Comparison of ENCODE assay signal across 8 cellular contexts in the genomic region with DNA sequence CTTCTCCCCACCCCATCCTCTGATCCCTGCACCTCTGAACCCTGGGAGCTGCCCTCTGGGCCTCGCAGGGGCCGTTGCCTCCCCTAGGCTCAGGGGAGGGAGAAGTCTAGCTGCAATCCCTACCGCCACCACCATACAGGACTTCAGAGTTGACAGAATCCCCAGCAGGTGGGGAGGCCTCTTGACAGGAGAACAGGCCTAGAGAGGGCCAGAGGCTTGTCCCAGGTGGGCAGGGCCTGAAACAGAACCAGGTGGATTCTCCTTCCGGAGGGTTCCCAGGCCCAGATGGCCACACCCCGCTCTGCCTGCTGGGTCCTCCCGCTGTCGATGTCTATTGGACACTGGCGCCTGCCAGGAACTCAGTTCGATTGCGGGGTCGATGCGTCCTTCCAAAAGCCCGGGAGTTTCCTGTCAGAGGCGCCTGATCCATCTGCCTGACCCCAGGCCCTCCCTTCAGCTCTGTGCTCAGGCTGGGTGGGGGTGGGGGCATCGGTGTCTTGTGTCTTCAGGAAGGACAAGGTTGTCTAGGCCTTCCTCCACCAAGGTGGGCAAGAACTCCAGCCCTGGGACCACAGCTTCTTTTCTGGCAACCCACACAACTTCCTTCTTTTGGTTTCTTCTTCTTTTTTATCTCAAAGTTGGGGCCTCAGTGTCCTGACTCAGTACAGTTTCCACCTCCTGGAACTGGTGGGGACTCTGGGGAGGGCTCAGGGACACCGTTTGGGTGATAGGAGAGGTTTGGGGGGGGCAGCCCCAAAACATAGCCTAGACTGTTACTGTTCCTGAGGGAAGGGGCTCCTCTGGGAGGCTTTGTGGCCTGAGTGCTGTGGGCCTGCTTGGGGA. TPM values are rescaled to one million over a fixed set of nuclear protein-coding genes. Genes with fewer than 3 reads are reported as not detected.
A peak's percentile ranks its signal among the peaks of the same experiment; 100 is the strongest.
DNase-seq lines count a peak whose midpoint lies in the region; ATAC-seq, FAIRE-seq and TF ChIP-seq lines count a peak whose summit lies in the region.

No MANE protein-coding gene starts in this region.

- H3K36me3 ChIP-seq in H1 (ENCODE audit: control insufficient read depth in 2 of 4, insufficient read depth in 4 of 4, low read length in 3 of 4) (no peaks in the 10 kb centered on the region), tibial nerve (no peaks in the 10 kb centered on the region)

- DNase-seq in AML-193 (lab: John Stamatoyannopoulos, UW), result peak; percentile 20 to 41
- peak; percentile 51 to 54 for DNase-seq in NCI-H524 (lab: John Stamatoyannopoulos, UW)
- peak; percentile 54 to 82 for DNase-seq in H1 (ENCODE audit: low read depth in 1 of 2, low spot score in 2 of 2)
- no peak for DNase-seq in stimulated activated naive CD8-positive, alpha-beta T cell treated with anti-CD3 and anti-CD28 coated beads, Interleukin-15, Interleukin-2, amounts not matched to agents 100 U/mL and 50 U/mL, for 24 hours
- DNase-seq in RCC 7860 (ENCODE audit: low spot score), result no peak
- no peak for DNase-seq in tibial nerve (ENCODE audit: low spot score in 2 of 2)
- DNase-seq in T-helper 9 cell, result no peak

- H3K79me1 ChIP-seq in H1 (ENCODE audit: low read depth, low read length), result 0 out of 2 replicates have a peak, but pooled peaks cover 2% of the 10 kb centered on the region

- no peak overlapping the region for H3K23ac ChIP-seq in H1 (ENCODE audit: insufficient read length)

- H3K9me3 ChIP-seq in H1 (ENCODE audit: insufficient read depth in 2 of 2, low read depth in 1 of 2, low read length in 1 of 2) (no peaks in the 10 kb centered on the region), tibial nerve (no peaks in the 10 kb centered on the region)

- H2BK20ac ChIP-seq in H1 (ENCODE audit: low read length), result no peak overlapping the region

- H3K23me2 ChIP-seq in H1 (ENCODE audit: low read depth, low read length), result peaks cover under 1% of the 10 kb centered on the region; the same call in 1 of the 2 replicates

- H3K27me3 ChIP-seq in H1 (replicated peaks in 1 of 4; ENCODE audit: control insufficient read depth in 3 of 4, extremely low read depth in 1 of 4, insufficient read depth in 3 of 4, low read length in 3 of 4), result no peaks in the 10 kb centered on the region
- H3K27me3 ChIP-seq in tibial nerve, result no peaks in the 10 kb centered on the region

- TF ChIP-seq EP300 in H1 (IDR thresholded peaks at IDR 0.05; ENCODE audit: borderline replicate concordance in 1 of 2, low read depth in 2 of 2, low read length in 2 of 2) (no peak), tibial nerve (IDR thresholded peaks at IDR 0.05) (no peak)

- FAIRE-seq in H1 (lab: Jason Lieb, UNC) (peak; percentile 57), RCC 7860 (lab: Jason Lieb, UNC) (no peak)

- H4K8ac ChIP-seq in H1 (ENCODE audit: extremely low read depth, insufficient read depth, low read length), result no peak overlapping the region

- no peaks in the 10 kb centered on the region for H4K20me1 ChIP-seq in H1 (replicated peaks in 1 of 2; ENCODE audit: control insufficient read depth in 1 of 2, insufficient read depth in 2 of 2, low read length in 2 of 2)

- H4K91ac ChIP-seq in H1 (replicated peaks; ENCODE audit: insufficient read length, low read length), result no peak overlapping the region

- TF ChIP-seq CTCF in H1 (IDR thresholded peaks at IDR 0.05; ENCODE audit: control extremely low read depth in 1 of 3, insufficient read depth in 1 of 3, low read depth in 1 of 3, low read length in 3 of 3) (peak; percentile 49 to 78 (median 61)), tibial nerve (IDR thresholded peaks at IDR 0.05) (peak in 1 of 5 experiments; percentile 15)

- peak overlapping the region; percentile 7; a peak in 1 of 4 replicates for H3K4me2 ChIP-seq in H1 (ENCODE audit: insufficient read depth in 1 of 2, low read depth in 2 of 2, low read length in 2 of 2)

- TF ChIP-seq POLR2A in H1 (IDR thresholded peaks at IDR 0.05; ENCODE audit: control extremely low read depth in 1 of 2, low read depth in 2 of 2, low read length in 2 of 2), result no peak
- no peak for TF ChIP-seq POLR2A in tibial nerve (IDR thresholded peaks at IDR 0.05)

- H3K4ac ChIP-seq in H1 (replicated peaks; ENCODE audit: insufficient read length, low read depth, low read length), result no peak overlapping the region

- H2BK12ac ChIP-seq in H1 (ENCODE audit: low read depth, low read length), result 0 out of 2 replicates have a peak overlapping the region, but pooled peaks have one; percentile 44

- no peak overlapping the region for H3K18ac ChIP-seq in H1 (ENCODE audit: extremely low read depth, low read length)

- no peaks in the 10 kb centered on the region for H3K79me2 ChIP-seq in H1 (ENCODE audit: control insufficient read depth in 1 of 2, insufficient read depth in 2 of 2, low read length in 2 of 2)

- POLR2A ChIA-PET in H1 (lab: Charles Lee; ENCODE audit: partially characterized antibody), result interaction anchor here (1.0 to 1.4 kb wide), 3 partner anchors 9 to 111 kb away, joined by 3 read pairs; no protein-coding TSS in a partner anchor

- H3K4me3 ChIP-seq in H1 (ENCODE audit: extremely low read depth in 1 of 4, insufficient read depth in 2 of 4, low read depth in 3 of 4, low read length in 4 of 4) (no peak overlapping the region), tibial nerve (no peak overlapping the region)

- TF ChIP-seq RAD21 in H1 (IDR thresholded peaks at IDR 0.05 in 1 of 2, conservative IDR thresholded peaks at IDR 0.05 in 1 of 2; ENCODE audit: low read depth in 2 of 2, low read length in 2 of 2), result peak in 1 of 2 experiments; percentile 50; a peak in 2 of 4 replicates

- no peak overlapping the region for H4K5ac ChIP-seq in H1 (ENCODE audit: insufficient read length, low read depth, low read length)

- H2AK5ac ChIP-seq in H1 (ENCODE audit: low read depth, low read length), result no peak overlapping the region

- 51% methylated on average over 16 of the region's 16 CpGs; no CpG with 5 or more reads in 1 of the 2 experiments for WGBS in H1 (ENCODE audit: extremely low coverage in 1 of 2, insufficient coverage in 1 of 2, insufficient read length in 1 of 2, insufficient replicate concordance in 2 of 2, low coverage in 1 of 2, low lambda C conversion rate in 2 of 2, missing lambda C conversion rate in 1 of 2), 2 experiments
- WGBS in tibial nerve, 2 donors, result 61 to 66% methylated on average over 16 of the region's 16 CpGs

- H2BK15ac ChIP-seq in H1 (ENCODE audit: low read length), result no peak overlapping the region

- H3K27ac ChIP-seq in H1 (ENCODE audit: low read depth, low read length) (no peak overlapping the region), tibial nerve (peak overlapping the region in 2 of 4 donors; percentile 28 to 48)

- no peak overlapping the region for H2AFZ ChIP-seq in H1 (ENCODE audit: low read length)

- H3K9ac ChIP-seq in H1 (replicated peaks in 1 of 4; ENCODE audit: extremely low read depth in 1 of 4, low read depth in 3 of 4, low read length in 3 of 4), result no peak overlapping the region

- no peak overlapping the region for H2BK120ac ChIP-seq in H1 (replicated peaks; ENCODE audit: low read depth, low read length)

- no peak overlapping the region for H3K14ac ChIP-seq in H1 (ENCODE audit: insufficient read length)

- H3K4me1 ChIP-seq in H1 (replicated peaks in 1 of 4; ENCODE audit: control insufficient read depth in 3 of 4, insufficient read depth in 4 of 4, low read length in 3 of 4) (peaks cover 0 to 7% (median 2%) of the 10 kb centered on the region in 4 experiments; a peak in 6 of 7 replicates), tibial nerve (peaks cover 0 to 25% (median 9%) of the 10 kb centered on the region in 4 donors)

- H2BK5ac ChIP-seq in H1 (ENCODE audit: low read depth, low read length), result no peak overlapping the region

- CTCF ChIA-PET in H1 (lab: Charles Lee; ENCODE audit: partially characterized antibody), result interaction anchor here (0.6 to 3.4 kb wide), 27 partner anchors 8 to 1268 kb away, joined by 3 to 18 read pairs (median 4); partner anchors contain the start of gene ATG16L2

- H3K56ac ChIP-seq in H1 (replicated peaks; ENCODE audit: insufficient read length, low read depth, low read length), result no peak overlapping the region

- peak; percentile 64 for ATAC-seq in GM18868 (IDR thresholded peaks at IDR 0.05; ENCODE audit: unreplicated experiment)
- peak; percentile 13 for ATAC-seq in stimulated activated naive CD8-positive, alpha-beta T cell treated with anti-CD3 and anti-CD28 coated beads, Interleukin-15, Interleukin-2, amounts not matched to agents 100 U/mL and 50 U/mL, for 24 hours

RNA-seq across cellular contexts. Expression of gene STARD10, which starts 6.4 kb away (rescaled TPM):
- total RNA-seq in H1 (2021; fragmentation: NEBNext Ultra II Directional; extraction: Animal tissue kit (Norgen Biotek cat#: 25700)), result 23.7 and 25.3 TPM in 2 replicates
- polyA plus RNA-seq in H1 (2011; rRNA removed), result 35.7 and 57.1 TPM in 2 replicates
- polyA plus RNA-seq in H1 (2011; cell fraction: cytosol; rRNA removed), result 41.5 TPM
- 74.6 TPM for polyA plus RNA-seq in H1 (2011; cell fraction: nucleus; rRNA removed)
- polyA plus RNA-seq in H1 (2012, experiment 1 of 2), result 26.5 to 39.2 TPM (median 33.0 TPM) in 4 replicates
- 26.5 TPM for polyA plus RNA-seq in H1 (2012, experiment 2 of 2)
- polyA plus RNA-seq in H1 (2013, experiment 1 of 2), result 16.4 TPM
- polyA plus RNA-seq in H1 (2013, experiment 2 of 2), result 14.7 TPM
- polyA minus RNA-seq in H1 (2011; rRNA and poly(A)+ RNA removed), result 31.9 and 36.2 TPM in 2 replicates
- polyA minus RNA-seq in H1 (2011; cell fraction: cytosol; rRNA and poly(A)+ RNA removed), result 19.2 TPM
- polyA minus RNA-seq in H1 (2011; cell fraction: nucleus; rRNA and poly(A)+ RNA removed), result 19.1 TPM
- 10 to 100 TPM; 19.4 to 31.5 (median 23.7) TPM for total RNA-seq in tibial nerve

RNA-seq across cellular contexts. Expression of gene ATG16L2, which starts 26.7 kb away (rescaled TPM):
- total RNA-seq in H1 (2021; fragmentation: NEBNext Ultra II Directional; extraction: Animal tissue kit (Norgen Biotek cat#: 25700)), result 11.0 and 11.7 TPM in 2 replicates
- polyA plus RNA-seq in H1 (2011; rRNA removed), result 18.5 and 23.4 TPM in 2 replicates
- 26.6 TPM for polyA plus RNA-seq in H1 (2011; cell fraction: cytosol; rRNA removed)
- 154 TPM for polyA plus RNA-seq in H1 (2011; cell fraction: nucleus; rRNA removed)
- polyA plus RNA-seq in H1 (2012, experiment 1 of 2), result 11.4 to 21.9 TPM (median 16.3 TPM) in 4 replicates
- 6.5 TPM for polyA plus RNA-seq in H1 (2012, experiment 2 of 2)
- polyA plus RNA-seq in H1 (2013, experiment 1 of 2), result 7.1 TPM
- polyA plus RNA-seq in H1 (2013, experiment 2 of 2), result 6.3 TPM
- polyA minus RNA-seq in H1 (2011; rRNA and poly(A)+ RNA removed), result 15.4 and 15.5 TPM in 2 replicates
- 7.7 TPM for polyA minus RNA-seq in H1 (2011; cell fraction: cytosol; rRNA and poly(A)+ RNA removed)
- polyA minus RNA-seq in H1 (2011; cell fraction: nucleus; rRNA and poly(A)+ RNA removed), result 34.3 TPM
- total RNA-seq in tibial nerve, result 10 to 100 TPM; 26.9 to 60.0 (median 36.6) TPM

RNA-seq across cellular contexts. Expression of gene ARAP1, which starts 35.3 kb away (rescaled TPM):
- total RNA-seq in H1 (2021; fragmentation: NEBNext Ultra II Directional; extraction: Animal tissue kit (Norgen Biotek cat#: 25700)), result 59.5 and 61.6 TPM in 2 replicates
- polyA plus RNA-seq in H1 (2011; rRNA removed), result 25.7 and 39.9 TPM in 2 replicates
- polyA plus RNA-seq in H1 (2011; cell fraction: cytosol; rRNA removed), result 34.5 TPM
- 123 TPM for polyA plus RNA-seq in H1 (2011; cell fraction: nucleus; rRNA removed)
- 39.5 to 54.2 TPM (median 51.4 TPM) in 4 replicates for polyA plus RNA-seq in H1 (2012, experiment 1 of 2)
- polyA plus RNA-seq in H1 (2012, experiment 2 of 2), result 53.3 TPM
- polyA plus RNA-seq in H1 (2013, experiment 1 of 2), result 28.7 TPM
- 25.5 TPM for polyA plus RNA-seq in H1 (2013, experiment 2 of 2)
- 39.5 and 45.8 TPM in 2 replicates for polyA minus RNA-seq in H1 (2011; rRNA and poly(A)+ RNA removed)
- polyA minus RNA-seq in H1 (2011; cell fraction: cytosol; rRNA and poly(A)+ RNA removed), result 52.5 TPM
- 66.4 TPM for polyA minus RNA-seq in H1 (2011; cell fraction: nucleus; rRNA and poly(A)+ RNA removed)
- 100 to 1,000 TPM; 104 to 151 (median 149) TPM for total RNA-seq in tibial nerve

Comparison
In these comparisons a context has a peak if more than half of its experiments do, and no peak if none do; other contexts are left out.
1. DNase-seq: peak in AML-193 (2 of 2), NCI-H524 (2 of 2) and H1 (2 of 2); none in stimulated activated naive CD8-positive, alpha-beta T cell treated with anti-CD3 and anti-CD28 coated beads, Interleukin-15, Interleukin-2, amounts not matched to agents 100 U/mL and 50 U/mL, for 24 hours (single experiment), RCC 7860 (single experiment), tibial nerve (0 of 2) and T-helper 9 cell (single experiment).